ENCODE assay signal across 13 cellular contexts in genomic region chr10:88865281-88865876, GRCh38. TPM values are rescaled to one million over a fixed set of nuclear protein-coding genes. Genes with fewer than 3 reads are reported as not detected.
DNase-seq lines count a peak whose midpoint lies in the region; ATAC-seq and TF ChIP-seq lines count a peak whose summit lies in the region.
"Had no signal": no experiment of that assay in that cellular context is flagged by ENCODE, and none has a peak within 500 bp of the region (broad histone marks: within the 10 kb centered on the region; RNA-seq: fewer than 3 reads in every experiment).

No MANE protein-coding gene starts in this region.

- 94 to 95% methylated on average over 4 of the region's 4 CpGs for WGBS in GM23248 (ENCODE audit: low coverage in 1 of 2, low lambda C conversion rate in 2 of 2, missing lambda C conversion rate in 2 of 2), 2 experiments

- CTCF ChIA-PET in PC-3 (lab: Charles Lee): interaction anchor here (0.6 to 1.2 kb wide), 2 partner anchors 29 to 67 kb away, joined by 3 read pairs; no protein-coding TSS in a partner anchor
- CTCF ChIA-PET in activated CD4-positive, alpha-beta memory T cell treated with anti-CD3 and anti-CD28 coated beads, Interleukin-2, amount 10 ng/mL, durations not matched to agents 7 days and 5 days (lab: Charles Lee): interaction anchor here (0.6 to 1.0 kb wide), 2 partner anchors 29 to 37 kb away, joined by 3 to 4 read pairs; no protein-coding TSS in a partner anchor

- H2AFZ ChIP-seq in GM23248 (no peak overlapping the region), PC-3 (ENCODE audit: low read length) (no peak overlapping the region)

- TF ChIP-seq CTCF in PC-3 (conservative IDR thresholded peaks at IDR 0.05; ENCODE audit: low read depth, low read length): peak; percentile 56
- peak; percentile 20 for TF ChIP-seq CTCF in fibroblast of pulmonary artery (IDR thresholded peaks at IDR 0.05; ENCODE audit: low read length, missing control alignments)

- H3K27me3 Mint-ChIP-seq in activated CD4-positive, alpha-beta memory T cell treated with anti-CD3 and anti-CD28 coated beads, Interleukin-2, amount 10 ng/mL, durations not matched to agents 7 days and 5 days: peaks cover 6% of the 10 kb centered on the region

- DNase-seq in AG08395 (ENCODE audit: low spot score) (peak; percentile 24), GM23248 (peak; percentile 12), PC-3 (peak; percentile 56), fibroblast of pulmonary artery (ENCODE audit: low read depth) (peak; percentile 45), putamen (ENCODE audit: low spot score) (no peak)
- no peak for DNase-seq in activated CD4-positive, alpha-beta memory T cell treated with anti-CD3 and anti-CD28 coated beads, Interleukin-2, amount 10 ng/mL, durations not matched to agents 7 days and 5 days
- DNase-seq: activated CD4-positive, alpha-beta T cell treated with anti-CD3 and anti-CD28 coated beads for 1 hour; EL; naive B cell; NCI-H345 had no signal

- H3K27ac Mint-ChIP-seq in activated CD4-positive, alpha-beta memory T cell treated with anti-CD3 and anti-CD28 coated beads, Interleukin-2, amount 10 ng/mL, durations not matched to agents 7 days and 5 days: no peak overlapping the region
- H3K27ac Mint-ChIP-seq: naive B cell had no signal

- peak; percentile 51; the same call in 1 of the 2 replicates for ATAC-seq in PC-3
- ATAC-seq in HG03039 (IDR thresholded peaks at IDR 0.05; ENCODE audit: unreplicated experiment): no peak
- ATAC-seq in HG03196 (IDR thresholded peaks at IDR 0.05; ENCODE audit: unreplicated experiment): no peak

- no peaks in the 10 kb centered on the region for H3K9me2 ChIP-seq in GM23248 (ENCODE audit: insufficient read depth)
- H3K9me2 ChIP-seq in PC-3 (replicated peaks; ENCODE audit: low read length): no peaks in the 10 kb centered on the region

- H3K4me3 ChIP-seq in GM23248 (no peak overlapping the region), PC-3 (ENCODE audit: low read length) (no peak overlapping the region), fibroblast of pulmonary artery (replicated peaks; ENCODE audit: low read depth, low read length) (no peak overlapping the region)

- H3K9ac ChIP-seq in GM23248 (no peak overlapping the region), PC-3 (ENCODE audit: low read length) (no peak overlapping the region)

- H3K36me3 Mint-ChIP-seq in activated CD4-positive, alpha-beta memory T cell treated with anti-CD3 and anti-CD28 coated beads, Interleukin-2, amount 10 ng/mL, durations not matched to agents 7 days and 5 days (ENCODE audit: low read depth): no peaks in the 10 kb centered on the region
- H3K36me3 Mint-ChIP-seq: naive B cell had no signal

- H3K4me3 Mint-ChIP-seq in activated CD4-positive, alpha-beta memory T cell treated with anti-CD3 and anti-CD28 coated beads, Interleukin-2, amount 10 ng/mL, durations not matched to agents 7 days and 5 days: no peak overlapping the region

- H3K4me1 Mint-ChIP-seq in activated CD4-positive, alpha-beta memory T cell treated with anti-CD3 and anti-CD28 coated beads, Interleukin-2, amount 10 ng/mL, durations not matched to agents 7 days and 5 days: peaks cover 10% of the 10 kb centered on the region
- H3K4me1 Mint-ChIP-seq: naive B cell had no signal

- H3K27ac ChIP-seq in GM23248: no peak overlapping the region
- H3K27ac ChIP-seq in PC-3 (ENCODE audit: low read length): no peak overlapping the region

- in situ Hi-C loops in GM23248 (cut with MboI): no loop called here

- H3K4me1 ChIP-seq in GM23248 (ENCODE audit: insufficient read depth): no peaks in the 10 kb centered on the region
- peaks cover 12% of the 10 kb centered on the region for H3K4me1 ChIP-seq in PC-3 (ENCODE audit: insufficient read depth, low read length)

- H3F3A ChIP-seq in GM23248 (ENCODE audit: insufficient read depth) (no peaks in the 10 kb centered on the region), PC-3 (ENCODE audit: low read length, unreplicated experiment) (no peaks in the 10 kb centered on the region)

- intact Hi-C loops in PC-3 (cut with micrococcal nuclease): loop anchor here (1.0 kb wide), 1 partner anchor 30 kb away; no protein-coding TSS in a partner anchor

- H3K27me3 ChIP-seq in GM23248 (replicated peaks; ENCODE audit: insufficient read depth) (no peaks in the 10 kb centered on the region), PC-3 (ENCODE audit: low read length) (no peaks in the 10 kb centered on the region)

- H3K9me3 ChIP-seq in GM23248 (ENCODE audit: low read depth) (no peaks in the 10 kb centered on the region), PC-3 (ENCODE audit: low read length) (no peaks in the 10 kb centered on the region)

- H3K79me2 ChIP-seq in GM23248 (ENCODE audit: insufficient read depth) (no peaks in the 10 kb centered on the region), PC-3 (ENCODE audit: low read length) (no peaks in the 10 kb centered on the region)

- POLR2A ChIA-PET in PC-3 (lab: Charles Lee; ENCODE audit: unreplicated experiment): no interaction called here
- POLR2A ChIA-PET in activated CD4-positive, alpha-beta memory T cell treated with anti-CD3 and anti-CD28 coated beads, Interleukin-2, amount 10 ng/mL, durations not matched to agents 7 days and 5 days (lab: Charles Lee): no interaction called here

- H4K20me1 ChIP-seq in GM23248 (ENCODE audit: insufficient read depth): no peaks in the 10 kb centered on the region
- no peaks in the 10 kb centered on the region for H4K20me1 ChIP-seq in PC-3 (ENCODE audit: low read length)

- no peaks in the 10 kb centered on the region for H3K9me3 Mint-ChIP-seq in activated CD4-positive, alpha-beta memory T cell treated with anti-CD3 and anti-CD28 coated beads, Interleukin-2, amount 10 ng/mL, durations not matched to agents 7 days and 5 days
- H3K9me3 Mint-ChIP-seq: naive B cell had no signal

- H3K36me3 ChIP-seq in GM23248 (ENCODE audit: low read depth) (no peaks in the 10 kb centered on the region), PC-3 (ENCODE audit: low read depth, low read length) (no peaks in the 10 kb centered on the region)

- H3K4me2 ChIP-seq in GM23248 (ENCODE audit: unreplicated experiment) (no peak overlapping the region), PC-3 (ENCODE audit: low read length) (no peak overlapping the region)

- BruUV-seq in PC-3 (replicated peaks; lab: Mats Ljungman, UMichigan): no TSS peak

RNA-seq across cellular contexts. Expression of gene ANKRD22, which starts 13.7 kb away (rescaled TPM):
- 0.22 TPM in 1 of 2 replicates, not detected in the other for total RNA-seq in GM23248 (2014; rRNA removed; shearing (Covaris generic))
- not detected in 2 replicates for polyA plus RNA-seq in GM23248 (2016; fragmentation: Nextera tagmentation; extraction: Ambion mirVana)
- 5.0 and 6.2 TPM in 2 replicates for total RNA-seq in PC-3 (2014; rRNA removed)
- under 1 TPM; 0.15 to 0.18 TPM for total RNA-seq in activated CD4-positive, alpha-beta memory T cell treated with anti-CD3 and anti-CD28 coated beads, Interleukin-2, amount 10 ng/mL, durations not matched to agents 7 days and 5 days
- total RNA-seq: glomerular endothelial cell had no signal

RNA-seq across cellular contexts. Expression of gene STAMBPL1, which starts 14.7 kb away (rescaled TPM):
- 22.4 and 23.9 TPM in 2 replicates for total RNA-seq in GM23248 (2014; rRNA removed; shearing (Covaris generic))
- polyA plus RNA-seq in GM23248 (2016; fragmentation: Nextera tagmentation; extraction: Ambion mirVana): 13.3 and 15.1 TPM in 2 replicates
- 15.7 and 19.5 TPM in 2 replicates for total RNA-seq in PC-3 (2014; rRNA removed)
- total RNA-seq in activated CD4-positive, alpha-beta memory T cell treated with anti-CD3 and anti-CD28 coated beads, Interleukin-2, amount 10 ng/mL, durations not matched to agents 7 days and 5 days: 10 to 100 TPM; 43.2 to 48.5 TPM

Comparison
In these comparisons a context has a peak if more than half of its experiments do, and no peak if none do; other contexts are left out.
1. DNase-seq: peak in AG08395 (single experiment), GM23248 (single experiment), PC-3 (single experiment) and fibroblast of pulmonary artery (single experiment); none in activated CD4-positive, alpha-beta memory T cell treated with anti-CD3 and anti-CD28 coated beads, Interleukin-2, amount 10 ng/mL, durations not matched to agents 7 days and 5 days (single experiment) and putamen (single experiment).